24 cellular contexts compared by ENCODE assay signal in genomic region chr2:116319001-116319400, GRCh38.
A peak's percentile ranks its signal among the peaks of the same experiment; 100 is the strongest.
DNase-seq lines count a peak whose midpoint lies in the region; ATAC-seq and TF ChIP-seq lines count a peak whose summit lies in the region.
"Had no signal": no experiment of that assay in that cellular context is flagged by ENCODE, and none has a peak within 500 bp of the region (broad histone marks: within the 10 kb centered on the region; RNA-seq: fewer than 3 reads in every experiment).

No MANE protein-coding gene starts in this region.

- no CpG with 5 or more reads among the region's 1 CpG for WGBS in mesendoderm (ENCODE audit: extremely low coverage, insufficient coverage, low lambda C conversion rate)
- WGBS in neuronal stem cell (ENCODE audit: extremely low coverage in 2 of 2, insufficient read length in 2 of 2, insufficient replicate concordance in 1 of 2), 2 donors: no CpG with 5 or more reads among the region's 1 CpG

- no peaks in the 10 kb centered on the region for H4K20me1 ChIP-seq in GM23338 (replicated peaks; ENCODE audit: insufficient read depth)
- H4K20me1 ChIP-seq: BLaER1 treated with 17β-estradiol and CSF1 and Interleukin-3, amounts not matched to agents 10 nM and 100 nM had no signal

- no peak overlapping the region for H3K56ac ChIP-seq in mesendoderm (ENCODE audit: low read length)

- H2AK5ac ChIP-seq in mesendoderm (ENCODE audit: low read length) (no peak overlapping the region), neuronal stem cell (ENCODE audit: low read depth, low read length) (no peak overlapping the region)

- H3K36me3 Mint-ChIP-seq in GM23338 (ENCODE audit: low read depth): no peaks in the 10 kb centered on the region
- H3K36me3 Mint-ChIP-seq: CD8-positive, alpha-beta T cell had no signal

- H3K27ac Mint-ChIP-seq in GM23338: peak overlapping the region; percentile 87; the same call in 1 of the 2 replicates
- H3K27ac Mint-ChIP-seq: B cell; CD4-positive, alpha-beta T cell; CD8-positive, alpha-beta T cell had no signal

- H2AFZ ChIP-seq in GM23338: no peak overlapping the region
- H2AFZ ChIP-seq in neuronal stem cell (ENCODE audit: low read length): no peak overlapping the region

- H3K4me1 Mint-ChIP-seq in GM23338: peaks cover 25% of the 10 kb centered on the region
- H3K4me1 Mint-ChIP-seq: B cell had no signal

- H4K91ac ChIP-seq in neuronal stem cell (ENCODE audit: low read depth, low read length, poor library complexity): no peak overlapping the region

- ATAC-seq in GM23338: no peak
- no peak for ATAC-seq in Right ventricle myocardium inferior
- ATAC-seq in activated CD4-positive, CD25-positive, alpha-beta regulatory T cell treated with anti-CD3 and anti-CD28 coated beads, Interleukin-2, amount 50 U/mL, for 24 hours: no peak
- ATAC-seq: A549; CD8-positive, alpha-beta T cell; GM12878 had no signal

- no peak overlapping the region for H3K27ac ChIP-seq in GM23338 (ENCODE audit: low read depth)
- H3K27ac ChIP-seq in mesendoderm (ENCODE audit: low read depth, low read length): no peak overlapping the region
- peak overlapping the region; percentile 22 for H3K27ac ChIP-seq in neuronal stem cell (replicated peaks; ENCODE audit: low read length)
- H3K27ac ChIP-seq: 22Rv1; A549; BLaER1 treated with 17β-estradiol and CSF1 and Interleukin-3, amounts not matched to agents 10 nM and 100 nM; C4-2B had no signal

- no peak overlapping the region for H4K5ac ChIP-seq in mesendoderm (ENCODE audit: low read length)

- H3K36me3 ChIP-seq in GM23338 (ENCODE audit: insufficient read depth) (no peaks in the 10 kb centered on the region), HAP-1 (replicated peaks) (no peaks in the 10 kb centered on the region), mesendoderm (ENCODE audit: control insufficient read depth, insufficient read depth, low read length) (no peaks in the 10 kb centered on the region), neuronal stem cell (replicated peaks in 1 of 2; ENCODE audit: control insufficient read depth in 2 of 2, insufficient read depth in 2 of 2, low read length in 2 of 2) (no peaks in the 10 kb centered on the region)
- H3K36me3 ChIP-seq: BLaER1 treated with 17β-estradiol and CSF1 and Interleukin-3, amounts not matched to agents 10 nM and 100 nM had no signal

- no peaks in the 10 kb centered on the region for H3K9me3 Mint-ChIP-seq in GM23338

- H3K79me2 ChIP-seq in GM23338 (replicated peaks; ENCODE audit: insufficient read depth): no peaks in the 10 kb centered on the region
- no peaks in the 10 kb centered on the region for H3K79me2 ChIP-seq in mesendoderm (ENCODE audit: control insufficient read depth, insufficient read depth, low read length)

- H3K4me3 Mint-ChIP-seq in GM23338: no peak overlapping the region
- H3K4me3 Mint-ChIP-seq: B cell; CD4-positive, alpha-beta T cell; CD8-positive, alpha-beta T cell had no signal

- H3K27me3 ChIP-seq in GM23338 (ENCODE audit: insufficient read depth): no peaks in the 10 kb centered on the region
- no peaks in the 10 kb centered on the region for H3K27me3 ChIP-seq in HAP-1 (ENCODE audit: low read depth)
- no peaks in the 10 kb centered on the region for H3K27me3 ChIP-seq in mesendoderm (ENCODE audit: insufficient read depth, low read length, poor library complexity)
- no peaks in the 10 kb centered on the region for H3K27me3 ChIP-seq in neuronal stem cell (ENCODE audit: control insufficient read depth in 3 of 3, insufficient read depth in 3 of 3, low read depth in 1 of 3, low read length in 3 of 3)
- H3K27me3 ChIP-seq: BLaER1 treated with 17β-estradiol and CSF1 and Interleukin-3, amounts not matched to agents 10 nM and 100 nM had no signal

- intact Hi-C loops in Right ventricle myocardium inferior (cut with DNase I): no loop called here

- DNase-seq in GM23338 (ENCODE audit: low spot score): no peak
- DNase-seq in HAP-1 (ENCODE audit: low spot score in 2 of 2): peak; percentile 20 to 63
- DNase-seq in mesendoderm: peak; percentile 52
- DNase-seq in neuronal stem cell (ENCODE audit: low spot score): no peak
- no peak for DNase-seq in Right ventricle myocardium inferior (ENCODE audit: missing footprints)
- no peak for DNase-seq in hepatic stellate cell (ENCODE audit: low spot score)
- DNase-seq in DMS153 (lab: John Stamatoyannopoulos, UW): no peak
- DNase-seq: AML-193; Caco-2; Calu3; CD4-positive, alpha-beta T cell; CD8-positive, alpha-beta T cell; DMS53; DMS79; DND-41; EL; GDM1 had no signal

- H3F3A ChIP-seq in GM23338 (replicated peaks; ENCODE audit: low read depth): no peaks in the 10 kb centered on the region

- H3K4ac ChIP-seq in mesendoderm (ENCODE audit: low read depth, low read length) (no peak overlapping the region), neuronal stem cell (ENCODE audit: low read length) (no peak overlapping the region)

- H2BK120ac ChIP-seq in mesendoderm (ENCODE audit: low read depth, low read length) (no peak overlapping the region), neuronal stem cell (ENCODE audit: low read depth, low read length) (no peak overlapping the region)

- peaks cover 5% of the 10 kb centered on the region for H3K9me2 ChIP-seq in GM23338 (ENCODE audit: insufficient read depth)

- in situ Hi-C loops in HAP-1 (cut with MboI; ENCODE audit: low sequenced_read_pairs): no loop called here

- no peak overlapping the region for H3K4me3 ChIP-seq in GM23338
- H3K4me3 ChIP-seq in HAP-1: no peak overlapping the region
- no peak overlapping the region for H3K4me3 ChIP-seq in mesendoderm (ENCODE audit: low read length)
- H3K4me3 ChIP-seq in neuronal stem cell (ENCODE audit: low read length in 2 of 2): no peak overlapping the region
- H3K4me3 ChIP-seq: A549; BLaER1 treated with 17β-estradiol and CSF1 and Interleukin-3, amounts not matched to agents 10 nM and 100 nM; GM12878 had no signal

- H3K9ac ChIP-seq in mesendoderm (ENCODE audit: low read length) (no peak overlapping the region), neuronal stem cell (ENCODE audit: low read depth, low read length, poor library complexity) (no peak overlapping the region)
- H3K9ac ChIP-seq: BLaER1 treated with 17β-estradiol and CSF1 and Interleukin-3, amounts not matched to agents 10 nM and 100 nM had no signal

- H3K27me3 Mint-ChIP-seq in GM23338 (ENCODE audit: insufficient read depth, low read depth, poor library complexity): peaks cover 2% of the 10 kb centered on the region
- H3K27me3 Mint-ChIP-seq: B cell; CD4-positive, alpha-beta T cell had no signal

- H3K23ac ChIP-seq in mesendoderm (ENCODE audit: low read length): no peak overlapping the region
- H3K23ac ChIP-seq in neuronal stem cell (ENCODE audit: low read depth, low read length, poor library complexity): no peak overlapping the region

- H3K4me1 ChIP-seq in GM23338 (ENCODE audit: insufficient read depth): peaks cover 6% of the 10 kb centered on the region
- H3K4me1 ChIP-seq in HAP-1: peaks cover 45% of the 10 kb centered on the region
- no peaks in the 10 kb centered on the region for H3K4me1 ChIP-seq in mesendoderm (ENCODE audit: control insufficient read depth, low read depth, low read length)
- H3K4me1 ChIP-seq in neuronal stem cell (ENCODE audit: control insufficient read depth in 2 of 2, insufficient read depth in 1 of 2, low read depth in 1 of 2, low read length in 2 of 2): peaks cover 0 to 5% of the 10 kb centered on the region in 2 donors
- H3K4me1 ChIP-seq: A549; BLaER1 treated with 17β-estradiol and CSF1 and Interleukin-3, amounts not matched to agents 10 nM and 100 nM; Caco-2 had no signal

- H4K8ac ChIP-seq in mesendoderm (ENCODE audit: low read depth, low read length) (no peak overlapping the region), neuronal stem cell (ENCODE audit: low read depth, low read length) (no peak overlapping the region)

- H3K79me1 ChIP-seq in mesendoderm (ENCODE audit: low read length) (no peaks in the 10 kb centered on the region), neuronal stem cell (ENCODE audit: low read depth, low read length) (no peaks in the 10 kb centered on the region)

- H2BK15ac ChIP-seq in mesendoderm (replicated peaks; ENCODE audit: low read depth) (no peak overlapping the region), neuronal stem cell (ENCODE audit: low read length) (no peak overlapping the region)

- no peak for TF ChIP-seq CTCF in GM23338 (conservative IDR thresholded peaks at IDR 0.05; ENCODE audit: low read depth in 2 of 2)

- peak overlapping the region; percentile 47; the same call in 1 of the 2 replicates for H3K4me2 ChIP-seq in GM23338
- H3K4me2 ChIP-seq in mesendoderm (ENCODE audit: low read length): no peak overlapping the region
- no peak overlapping the region for H3K4me2 ChIP-seq in neuronal stem cell (ENCODE audit: insufficient read depth, low read length, poor library complexity, severe bottlenecking)
- H3K4me2 ChIP-seq: A549; BLaER1 treated with 17β-estradiol and CSF1 and Interleukin-3, amounts not matched to agents 10 nM and 100 nM had no signal

- H3K9me3 ChIP-seq in HAP-1 (no peaks in the 10 kb centered on the region), neuronal stem cell (replicated peaks in 1 of 2; ENCODE audit: control insufficient read depth in 2 of 2, insufficient read depth in 1 of 2, low read depth in 1 of 2, low read length in 2 of 2) (no peaks in the 10 kb centered on the region)
- H3K9me3 ChIP-seq: BLaER1 treated with 17β-estradiol and CSF1 and Interleukin-3, amounts not matched to agents 10 nM and 100 nM; Caco-2 had no signal

- no peak overlapping the region for H2BK12ac ChIP-seq in neuronal stem cell (ENCODE audit: low read length)

- no peak overlapping the region for H3K18ac ChIP-seq in mesendoderm (ENCODE audit: low read length)
- H3K18ac ChIP-seq in neuronal stem cell (ENCODE audit: low read length): no peak overlapping the region

- no peak overlapping the region for H3K14ac ChIP-seq in neuronal stem cell (ENCODE audit: low read length)

- H2BK5ac ChIP-seq in mesendoderm (ENCODE audit: low read length) (no peak overlapping the region), neuronal stem cell (ENCODE audit: low read length) (no peak overlapping the region)

TF ChIP-seq in GM23338, 12 proteins besides CTCF, POLR2A, EP300 and RAD21 (continues in another document):
- no peak for TF ChIP-seq ZNF114 (CRISPR knock-in tag; IDR thresholded peaks at IDR 0.05)
- no peak for TF ChIP-seq NANOG (IDR thresholded peaks at IDR 0.05; ENCODE audit: borderline replicate concordance)

Comparison
In these comparisons a context has a peak if more than half of its experiments do, and no peak if none do; other contexts are left out.
1. DNase-seq: peak in HAP-1 (2 of 2) and mesendoderm (single experiment); none in GM23338 (single experiment), neuronal stem cell (single experiment), Right ventricle myocardium inferior (single experiment), hepatic stellate cell (single experiment) and DMS153 (single experiment).